In genomic region chr2:10579441-10580169, GRCh38 we compare ENCODE assay signal across 1 cellular context.
TF ChIP-seq lines count a peak whose summit lies in the region.

No MANE protein-coding gene starts in this region.

TF ChIP-seq in K562, 482 proteins besides CTCF, POLR2A, EP300 and RAD21:
- TF ChIP-seq LEF1 (IDR thresholded peaks at IDR 0.05): no peak
- TF ChIP-seq U2AF1 (optimal IDR thresholded peaks at IDR 0.05; ENCODE audit: low read depth, low read length): no peak
- no peak for TF ChIP-seq KAT7 (CRISPR knock-in tag; IDR thresholded peaks at IDR 0.05; ENCODE audit: borderline replicate concordance)
- TF ChIP-seq SUPT5H (IDR thresholded peaks at IDR 0.05): no peak
- no peak for TF ChIP-seq CEBPZ (IDR thresholded peaks at IDR 0.05; ENCODE audit: borderline replicate concordance, low read depth, low read length)
- TF ChIP-seq, protein P1, sequence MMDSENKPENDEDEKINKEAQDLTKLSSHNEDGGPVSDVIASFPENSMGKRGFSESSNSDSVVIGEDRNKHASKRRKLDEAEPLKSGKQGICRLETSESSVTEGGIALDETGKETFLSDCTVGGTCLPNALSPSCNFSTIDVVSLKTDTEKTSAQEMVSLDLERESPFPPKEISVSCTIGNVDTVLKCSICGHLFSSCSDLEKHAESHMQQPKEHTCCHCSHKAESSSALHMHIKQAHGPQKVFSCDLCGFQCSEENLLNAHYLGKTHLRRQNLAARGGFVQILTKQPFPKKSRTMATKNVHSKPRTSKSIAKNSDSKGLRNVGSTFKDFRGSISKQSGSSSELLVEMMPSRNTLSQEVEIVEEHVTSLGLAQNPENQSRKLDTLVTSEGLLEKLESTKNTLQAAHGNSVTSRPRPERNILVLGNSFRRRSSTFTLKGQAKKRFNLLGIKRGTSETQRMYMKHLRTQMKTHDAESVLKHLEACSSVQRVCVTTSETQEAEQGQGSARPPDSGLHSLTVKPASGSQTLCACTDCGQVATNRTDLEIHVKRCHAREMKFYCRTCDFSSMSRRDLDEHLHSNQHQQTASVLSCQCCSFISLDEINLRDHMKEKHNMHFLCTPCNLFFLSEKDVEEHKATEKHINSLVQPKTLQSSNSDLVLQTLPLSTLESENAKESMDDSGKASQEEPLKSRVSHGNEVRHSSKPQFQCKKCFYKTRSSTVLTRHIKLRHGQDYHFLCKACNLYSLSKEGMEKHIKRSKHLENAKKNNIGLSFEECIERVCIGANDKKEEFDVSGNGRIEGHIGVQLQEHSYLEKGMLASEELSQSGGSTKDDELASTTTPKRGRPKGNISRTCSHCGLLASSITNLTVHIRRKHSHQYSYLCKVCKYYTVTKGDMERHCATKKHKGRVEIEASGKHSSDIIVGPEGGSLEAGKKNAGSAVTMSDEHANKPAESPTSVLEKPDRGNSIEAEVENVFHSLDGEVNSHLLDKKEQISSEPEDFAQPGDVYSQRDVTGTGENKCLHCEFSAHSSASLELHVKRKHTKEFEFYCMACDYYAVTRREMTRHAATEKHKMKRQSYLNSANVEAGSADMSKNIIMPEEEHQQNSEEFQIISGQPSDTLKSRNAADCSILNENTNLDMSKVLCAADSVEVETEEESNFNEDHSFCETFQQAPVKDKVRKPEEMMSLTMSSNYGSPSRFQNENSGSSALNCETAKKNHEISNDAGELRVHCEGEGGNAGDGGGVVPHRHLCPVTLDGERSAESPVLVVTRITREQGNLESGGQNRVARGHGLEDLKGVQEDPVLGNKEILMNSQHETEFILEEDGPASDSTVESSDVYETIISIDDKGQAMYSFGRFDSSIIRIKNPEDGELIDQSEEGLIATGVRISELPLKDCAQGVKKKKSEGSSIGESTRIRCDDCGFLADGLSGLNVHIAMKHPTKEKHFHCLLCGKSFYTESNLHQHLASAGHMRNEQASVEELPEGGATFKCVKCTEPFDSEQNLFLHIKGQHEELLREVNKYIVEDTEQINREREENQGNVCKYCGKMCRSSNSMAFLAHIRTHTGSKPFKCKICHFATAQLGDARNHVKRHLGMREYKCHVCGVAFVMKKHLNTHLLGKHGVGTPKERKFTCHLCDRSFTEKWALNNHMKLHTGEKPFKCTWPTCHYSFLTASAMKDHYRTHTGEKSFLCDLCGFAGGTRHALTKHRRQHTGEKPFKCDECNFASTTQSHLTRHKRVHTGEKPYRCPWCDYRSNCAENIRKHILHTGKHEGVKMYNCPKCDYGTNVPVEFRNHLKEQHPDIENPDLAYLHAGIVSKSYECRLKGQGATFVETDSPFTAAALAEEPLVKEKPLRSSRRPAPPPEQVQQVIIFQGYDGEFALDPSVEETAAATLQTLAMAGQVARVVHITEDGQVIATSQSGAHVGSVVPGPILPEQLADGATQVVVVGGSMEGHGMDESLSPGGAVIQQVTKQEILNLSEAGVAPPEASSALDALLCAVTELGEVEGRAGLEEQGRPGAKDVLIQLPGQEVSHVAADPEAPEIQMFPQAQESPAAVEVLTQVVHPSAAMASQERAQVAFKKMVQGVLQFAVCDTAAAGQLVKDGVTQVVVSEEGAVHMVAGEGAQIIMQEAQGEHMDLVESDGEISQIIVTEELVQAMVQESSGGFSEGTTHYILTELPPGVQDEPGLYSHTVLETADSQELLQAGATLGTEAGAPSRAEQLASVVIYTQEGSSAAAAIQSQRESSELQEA (IDR thresholded peaks at IDR 0.05; ENCODE audit: low read depth): no peak
- TF ChIP-seq, protein P2, sequence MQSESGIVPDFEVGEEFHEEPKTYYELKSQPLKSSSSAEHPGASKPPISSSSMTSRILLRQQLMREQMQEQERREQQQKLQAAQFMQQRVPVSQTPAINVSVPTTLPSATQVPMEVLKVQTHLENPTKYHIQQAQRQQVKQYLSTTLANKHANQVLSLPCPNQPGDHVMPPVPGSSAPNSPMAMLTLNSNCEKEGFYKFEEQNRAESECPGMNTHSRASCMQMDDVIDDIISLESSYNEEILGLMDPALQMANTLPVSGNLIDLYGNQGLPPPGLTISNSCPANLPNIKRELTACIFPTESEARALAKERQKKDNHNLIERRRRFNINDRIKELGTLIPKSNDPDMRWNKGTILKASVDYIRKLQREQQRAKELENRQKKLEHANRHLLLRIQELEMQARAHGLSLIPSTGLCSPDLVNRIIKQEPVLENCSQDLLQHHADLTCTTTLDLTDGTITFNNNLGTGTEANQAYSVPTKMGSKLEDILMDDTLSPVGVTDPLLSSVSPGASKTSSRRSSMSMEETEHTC (IDR thresholded peaks at IDR 0.05): no peak
- TF ChIP-seq YBX1 (IDR thresholded peaks at IDR 0.05): no peak
- no peak for TF ChIP-seq MXI1 (IDR thresholded peaks at IDR 0.05; ENCODE audit: low read depth, low read length)
- TF ChIP-seq ZNF717 (CRISPR knock-in tag; IDR thresholded peaks at IDR 0.05): no peak
